29 cellular contexts compared by ENCODE assay signal in genomic region chr3:109618766-109619378, GRCh38.
"Had no signal": no experiment of that assay in that cellular context is flagged by ENCODE, and none has a peak within 500 bp of the region (broad histone marks: within the 10 kb centered on the region; RNA-seq: fewer than 3 reads in every experiment).

No MANE protein-coding gene starts in this region.

- H3K4me3 Mint-ChIP-seq: stimulated activated effector memory CD8-positive, alpha-beta T cell treated with anti-CD3 and anti-CD28 coated beads, Interleukin-12 subunit alpha, Interleukin-12 subunit beta, amount 100 ng/mL, for 72 hours; stimulated activated memory B cell treated with anti-CD40 and anti-IgM and Interleukin-4, amounts not matched to agents 10 μg/mL and 1 μg/mL and 100 μg/mL, for 72 hours; stimulated activated naive B cell treated with anti-CD40 and anti-IgM and Interleukin-4, amounts not matched to agents 10 μg/mL and 1 μg/mL and 100 μg/mL, for 72 hours; stimulated activated naive CD8-positive, alpha-beta T cell treated with anti-CD3 and anti-CD28 coated beads, Interleukin-15, amount 100 ng/mL, for 72 hours; stimulated activated naive CD8-positive, alpha-beta T cell treated with anti-CD3 and anti-CD28 coated beads, Interleukin-15, Interleukin-2, amounts not matched to agents 100 ng/mL and 50 ng/mL, for 24 hours; type B pancreatic cell had no signal

- ATAC-seq: stimulated activated effector memory CD8-positive, alpha-beta T cell treated with anti-CD3 and anti-CD28 coated beads, Interleukin-12 subunit alpha, Interleukin-12 subunit beta, amount 100 ng/mL, for 72 hours; stimulated activated memory B cell treated with anti-CD40 and anti-IgM and Interleukin-4, amounts not matched to agents 10 μg/mL and 1 μg/mL and 100 μg/mL, for 72 hours; stimulated activated naive B cell treated with anti-CD40 and anti-IgM and Interleukin-4, amounts not matched to agents 10 μg/mL and 1 μg/mL and 100 μg/mL, for 72 hours; stimulated activated naive CD8-positive, alpha-beta T cell treated with anti-CD3 and anti-CD28 coated beads, Interleukin-15, amount 100 ng/mL, for 72 hours; stimulated activated naive CD8-positive, alpha-beta T cell treated with anti-CD3 and anti-CD28 coated beads, Interleukin-15, Interleukin-2, amounts not matched to agents 100 U/mL and 50 U/mL, for 24 hours; upper lobe of right lung had no signal

- FAIRE-seq: urothelium cell line had no signal

- H3K9me3 Mint-ChIP-seq: stimulated activated effector memory CD8-positive, alpha-beta T cell treated with anti-CD3 and anti-CD28 coated beads, Interleukin-12 subunit alpha, Interleukin-12 subunit beta, amount 100 ng/mL, for 72 hours; stimulated activated memory B cell treated with anti-CD40 and anti-IgM and Interleukin-4, amounts not matched to agents 10 μg/mL and 1 μg/mL and 100 μg/mL, for 72 hours; stimulated activated naive CD8-positive, alpha-beta T cell treated with anti-CD3 and anti-CD28 coated beads, Interleukin-15, amount 100 ng/mL, for 72 hours; stimulated activated naive CD8-positive, alpha-beta T cell treated with anti-CD3 and anti-CD28 coated beads, Interleukin-15, Interleukin-2, amounts not matched to agents 100 ng/mL and 50 ng/mL, for 24 hours; type B pancreatic cell had no signal

- H3K4me1 ChIP-seq: stomach, suprapubic skin, testis, thyroid gland, tibial artery, tibial nerve, transverse colon, upper lobe of left lung, upper lobe of right lung, uterus, vagina had no signal

- H3K27ac Mint-ChIP-seq: stimulated activated effector memory CD8-positive, alpha-beta T cell treated with anti-CD3 and anti-CD28 coated beads, Interleukin-12 subunit alpha, Interleukin-12 subunit beta, amount 100 ng/mL, for 72 hours; stimulated activated memory B cell treated with anti-CD40 and anti-IgM and Interleukin-4, amounts not matched to agents 10 μg/mL and 1 μg/mL and 100 μg/mL, for 72 hours; stimulated activated naive B cell treated with anti-CD40 and anti-IgM and Interleukin-4, amounts not matched to agents 10 μg/mL and 1 μg/mL and 100 μg/mL, for 72 hours; stimulated activated naive CD8-positive, alpha-beta T cell treated with anti-CD3 and anti-CD28 coated beads, Interleukin-15, amount 100 ng/mL, for 72 hours; stimulated activated naive CD8-positive, alpha-beta T cell treated with anti-CD3 and anti-CD28 coated beads, Interleukin-15, Interleukin-2, amounts not matched to agents 100 ng/mL and 50 ng/mL, for 24 hours; type B pancreatic cell had no signal

- H3K4me3 ChIP-seq: stomach, suprapubic skin, testis, thoracic aorta, thyroid gland, tibial artery, tibial nerve, transverse colon, upper lobe of left lung, upper lobe of right lung, uterus, vagina had no signal

- H3K4me1 Mint-ChIP-seq: stimulated activated effector memory CD8-positive, alpha-beta T cell treated with anti-CD3 and anti-CD28 coated beads, Interleukin-12 subunit alpha, Interleukin-12 subunit beta, amount 100 ng/mL, for 72 hours; stimulated activated memory B cell treated with anti-CD40 and anti-IgM and Interleukin-4, amounts not matched to agents 10 μg/mL and 1 μg/mL and 100 μg/mL, for 72 hours; stimulated activated naive B cell treated with anti-CD40 and anti-IgM and Interleukin-4, amounts not matched to agents 10 μg/mL and 1 μg/mL and 100 μg/mL, for 72 hours; stimulated activated naive CD8-positive, alpha-beta T cell treated with anti-CD3 and anti-CD28 coated beads, Interleukin-15, amount 100 ng/mL, for 72 hours had no signal

- H3K36me3 ChIP-seq: stomach, suprapubic skin, thoracic aorta, thyroid gland, tibial artery, tibial nerve, transverse colon, upper lobe of left lung, upper lobe of right lung, uterus, vagina had no signal

- H3K27ac ChIP-seq: stomach, suprapubic skin, testis, thoracic aorta, thyroid gland, tibial artery, tibial nerve, transverse colon, upper lobe of left lung, upper lobe of right lung, uterus, vagina had no signal

- H3K27me3 Mint-ChIP-seq: stimulated activated memory B cell treated with anti-CD40 and anti-IgM and Interleukin-4, amounts not matched to agents 10 μg/mL and 1 μg/mL and 100 μg/mL, for 72 hours; stimulated activated naive B cell treated with anti-CD40 and anti-IgM and Interleukin-4, amounts not matched to agents 10 μg/mL and 1 μg/mL and 100 μg/mL, for 72 hours; stimulated activated naive CD8-positive, alpha-beta T cell treated with anti-CD3 and anti-CD28 coated beads, Interleukin-15, amount 100 ng/mL, for 72 hours; stimulated activated naive CD8-positive, alpha-beta T cell treated with anti-CD3 and anti-CD28 coated beads, Interleukin-15, Interleukin-2, amounts not matched to agents 100 ng/mL and 50 ng/mL, for 24 hours; type B pancreatic cell had no signal

- DNase-seq: stimulated activated CD4-positive, alpha-beta T cell treated with anti-CD3 and anti-CD28 coated beads, Interleukin-2, amount 100 ng/mL, for 48 hours; stimulated activated CD4-positive, alpha-beta T cell treated with anti-CD3 and anti-CD28 coated beads, Interleukin-4, amount 100 ng/mL, for 1 hour; stimulated activated CD4-positive, alpha-beta T cell treated with anti-CD3 and anti-CD28 coated beads, Interleukin-4, amount 100 ng/mL, for 24 hours; stimulated activated CD4-positive, alpha-beta T cell treated with anti-CD3 and anti-CD28 coated beads, Interleukin-4, amount 100 ng/mL, for 4 hours; stimulated activated CD8-positive, alpha-beta memory T cell treated with anti-CD3 and anti-CD28 coated beads, Interleukin-4, amount 100 ng/mL, for 48 hours; stimulated activated naive B cell treated with anti-CD40 and anti-IgM and Interleukin-4, amounts not matched to agents 10 μg/mL and 1 μg/mL and 100 μg/mL, for 72 hours; stimulated activated naive CD4-positive, alpha-beta T cell; stimulated activated naive CD4-positive, alpha-beta T cell treated with Interleukin-2 at 50 U/mL for 16 hours; stimulated activated naive CD8-positive, alpha-beta T cell treated with anti-CD3 and anti-CD28 coated beads, Interleukin-15, amount 100 ng/mL, for 72 hours; stimulated activated naive CD8-positive, alpha-beta T cell treated with anti-CD3 and anti-CD28 coated beads, Interleukin-15, Interleukin-2, amounts not matched to agents 100 U/mL and 50 U/mL, for 24 hours; stomach; substantia nigra; testis; thyroid gland; tibial artery; transverse colon; trophoblast cell; upper lobe of left lung; upper lobe of right lung; uterus had no signal

- H3K9me3 ChIP-seq: stomach, suprapubic skin, testis, thoracic aorta, thyroid gland, tibial artery, tibial nerve, transverse colon, upper lobe of left lung, upper lobe of right lung, uterus, vagina had no signal

- H3K27me3 ChIP-seq: stomach, suprapubic skin, testis, thyroid gland, tibial artery, tibial nerve, transverse colon, upper lobe of left lung, upper lobe of right lung, uterus, vagina had no signal

- H3K36me3 Mint-ChIP-seq: stimulated activated effector memory CD8-positive, alpha-beta T cell treated with anti-CD3 and anti-CD28 coated beads, Interleukin-12 subunit alpha, Interleukin-12 subunit beta, amount 100 ng/mL, for 72 hours; stimulated activated memory B cell treated with anti-CD40 and anti-IgM and Interleukin-4, amounts not matched to agents 10 μg/mL and 1 μg/mL and 100 μg/mL, for 72 hours; stimulated activated naive B cell treated with anti-CD40 and anti-IgM and Interleukin-4, amounts not matched to agents 10 μg/mL and 1 μg/mL and 100 μg/mL, for 72 hours; type B pancreatic cell had no signal
